In genomic region chr7:133481676-133482075, GRCh38 we compare ENCODE assay signal across 9 cellular contexts.
A peak's percentile ranks its signal among the peaks of the same experiment; 100 is the strongest.
DNase-seq lines count a peak whose midpoint lies in the region; ATAC-seq and TF ChIP-seq lines count a peak whose summit lies in the region.
"Had no signal": no experiment of that assay in that cellular context is flagged by ENCODE, and none has a peak within 500 bp of the region (broad histone marks: within the 10 kb centered on the region; RNA-seq: fewer than 3 reads in every experiment).

No MANE protein-coding gene starts in this region.

- no peak for TF ChIP-seq EP300 in tibial nerve (IDR thresholded peaks at IDR 0.05)

- H3K36me3 Mint-ChIP-seq in mesothelial cell of epicardium: peaks cover 19% of the 10 kb centered on the region

- H3K4me1 Mint-ChIP-seq in mesothelial cell of epicardium: peaks cover 3% of the 10 kb centered on the region

- H3K27ac Mint-ChIP-seq in mesothelial cell of epicardium: no peak overlapping the region

- in situ Hi-C loops in Caki2 (cut with HindIII; ENCODE audit: low pct_unique_long_range_greater_than_20kb, low sequenced_read_pairs): no loop called here

- DNase-seq in Caki2 (ENCODE audit: low read depth) (peak; percentile 4), HT1080 (ENCODE audit: low read depth) (peak; percentile 88), astrocyte of the hippocampus (ENCODE audit: low read depth, low spot score) (peak; percentile 73), mucosa of descending colon (no peak), tibial nerve (ENCODE audit: low spot score in 2 of 2) (no peak), mesothelial cell of epicardium (ENCODE audit: low spot score in 2 of 2, unreplicated experiment in 2 of 2) (no peak)
- no peak for DNase-seq in stimulated activated CD4-positive, alpha-beta T cell treated with anti-CD3 and anti-CD28 coated beads, Interleukin-2, amount 100 ng/mL, for 24 hours
- DNase-seq: H7 had no signal

- H3K9me3 ChIP-seq in mucosa of descending colon (no peaks in the 10 kb centered on the region), tibial nerve (no peaks in the 10 kb centered on the region)

- H3K36me3 ChIP-seq in mucosa of descending colon (ENCODE audit: low read depth) (no peaks in the 10 kb centered on the region), tibial nerve (peaks cover 0 to 34% (median 0%) of the 10 kb centered on the region in 3 donors)

- WGBS in tibial nerve, 2 donors: 83 to 85% methylated on average over 3 of the region's 3 CpGs

- H3K27me3 Mint-ChIP-seq in mesothelial cell of epicardium (ENCODE audit: low read depth): no peaks in the 10 kb centered on the region

- no peaks in the 10 kb centered on the region for H3K27me3 ChIP-seq in tibial nerve

- TF ChIP-seq CTCF in mucosa of descending colon (IDR thresholded peaks at IDR 0.05): no peak
- no peak for TF ChIP-seq CTCF in tibial nerve (IDR thresholded peaks at IDR 0.05)
- no peak for TF ChIP-seq CTCF in mesothelial cell of epicardium (IDR thresholded peaks at IDR 0.05; ENCODE audit: unreplicated experiment)

- no peak overlapping the region for H3K27ac ChIP-seq in tibial nerve

- no peak for TF ChIP-seq POLR2A in tibial nerve (IDR thresholded peaks at IDR 0.05)

- H3K4me1 ChIP-seq in mucosa of descending colon (ENCODE audit: low read depth) (no peaks in the 10 kb centered on the region), tibial nerve (no peaks in the 10 kb centered on the region)

- no peak overlapping the region for H3K4me3 ChIP-seq in mucosa of descending colon
- no peak overlapping the region for H3K4me3 ChIP-seq in tibial nerve

- intact Hi-C loops in mucosa of descending colon (cut with DNase I, micrococcal nuclease): no loop called here

- no peak overlapping the region for H3K4me3 Mint-ChIP-seq in mesothelial cell of epicardium

- peaks cover 8% of the 10 kb centered on the region for H3K9me3 Mint-ChIP-seq in mesothelial cell of epicardium

- peak; percentile 65 for ATAC-seq in mucosa of descending colon
- no peak for ATAC-seq in HG03097 (IDR thresholded peaks at IDR 0.05; ENCODE audit: low FRiP score, unreplicated experiment)

Comparison
In these comparisons a context has a peak if more than half of its experiments do, and no peak if none do; other contexts are left out.
1. DNase-seq: peak in Caki2 (single experiment), HT1080 (single experiment) and astrocyte of the hippocampus (single experiment); none in mucosa of descending colon (0 of 3), tibial nerve (0 of 2), stimulated activated CD4-positive, alpha-beta T cell treated with anti-CD3 and anti-CD28 coated beads, Interleukin-2, amount 100 ng/mL, for 24 hours (0 of 2) and mesothelial cell of epicardium (0 of 2).